Comparison of ENCODE assay signal across 1 cellular context in the genomic region with DNA sequence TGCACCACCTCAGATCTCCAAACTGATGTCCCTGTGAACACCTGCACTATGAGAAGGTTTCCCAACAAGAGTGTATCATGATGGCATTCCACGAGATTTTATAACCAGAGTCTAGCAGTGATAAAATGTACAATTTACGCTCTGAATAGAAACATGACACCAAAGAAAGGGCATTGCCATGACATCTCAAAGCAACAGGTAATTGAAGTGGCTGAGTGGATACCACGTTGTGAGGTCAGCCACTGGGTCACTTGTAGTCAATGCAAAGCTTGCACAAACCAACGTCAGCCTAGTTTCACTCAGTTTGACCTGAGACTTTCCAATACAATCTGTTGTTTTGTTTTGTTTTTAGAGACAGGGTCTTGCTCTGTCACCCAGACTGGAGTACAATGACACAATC.
TF ChIP-seq lines count a peak whose summit lies in the region.

No MANE protein-coding gene starts in this region.

TF ChIP-seq in GM12878, 131 proteins besides CTCF, POLR2A, EP300 and RAD21:
- no peak for TF ChIP-seq IKZF1 (conservative IDR thresholded peaks at IDR 0.05)
- TF ChIP-seq TAF1 (IDR thresholded peaks at IDR 0.05; ENCODE audit: borderline replicate concordance, low read depth, low read length), result no peak
- no peak for TF ChIP-seq TCF3 (IDR thresholded peaks at IDR 0.05; ENCODE audit: borderline replicate concordance, insufficient read depth, low read depth, low read length)
- TF ChIP-seq, protein P1, sequence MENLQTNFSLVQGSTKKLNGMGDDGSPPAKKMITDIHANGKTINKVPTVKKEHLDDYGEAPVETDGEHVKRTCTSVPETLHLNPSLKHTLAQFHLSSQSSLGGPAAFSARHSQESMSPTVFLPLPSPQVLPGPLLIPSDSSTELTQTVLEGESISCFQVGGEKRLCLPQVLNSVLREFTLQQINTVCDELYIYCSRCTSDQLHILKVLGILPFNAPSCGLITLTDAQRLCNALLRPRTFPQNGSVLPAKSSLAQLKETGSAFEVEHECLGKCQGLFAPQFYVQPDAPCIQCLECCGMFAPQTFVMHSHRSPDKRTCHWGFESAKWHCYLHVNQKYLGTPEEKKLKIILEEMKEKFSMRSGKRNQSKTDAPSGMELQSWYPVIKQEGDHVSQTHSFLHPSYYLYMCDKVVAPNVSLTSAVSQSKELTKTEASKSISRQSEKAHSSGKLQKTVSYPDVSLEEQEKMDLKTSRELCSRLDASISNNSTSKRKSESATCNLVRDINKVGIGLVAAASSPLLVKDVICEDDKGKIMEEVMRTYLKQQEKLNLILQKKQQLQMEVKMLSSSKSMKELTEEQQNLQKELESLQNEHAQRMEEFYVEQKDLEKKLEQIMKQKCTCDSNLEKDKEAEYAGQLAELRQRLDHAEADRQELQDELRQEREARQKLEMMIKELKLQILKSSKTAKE (IDR thresholded peaks at IDR 0.05; ENCODE audit: low read depth, poor library complexity, severe bottlenecking), result no peak
- TF ChIP-seq EED (IDR thresholded peaks at IDR 0.05; ENCODE audit: low read depth), result no peak
- TF ChIP-seq MXI1 (IDR thresholded peaks at IDR 0.05; ENCODE audit: low read depth, low read length), result no peak
- TF ChIP-seq PAX5 (IDR thresholded peaks at IDR 0.05; ENCODE audit: borderline replicate concordance, low read depth, low read length), result no peak
- no peak for TF ChIP-seq CREM (IDR thresholded peaks at IDR 0.05; ENCODE audit: low read depth)
- no peak for TF ChIP-seq CREB1 (IDR thresholded peaks at IDR 0.05; ENCODE audit: low read depth)
- TF ChIP-seq, protein P2, sequence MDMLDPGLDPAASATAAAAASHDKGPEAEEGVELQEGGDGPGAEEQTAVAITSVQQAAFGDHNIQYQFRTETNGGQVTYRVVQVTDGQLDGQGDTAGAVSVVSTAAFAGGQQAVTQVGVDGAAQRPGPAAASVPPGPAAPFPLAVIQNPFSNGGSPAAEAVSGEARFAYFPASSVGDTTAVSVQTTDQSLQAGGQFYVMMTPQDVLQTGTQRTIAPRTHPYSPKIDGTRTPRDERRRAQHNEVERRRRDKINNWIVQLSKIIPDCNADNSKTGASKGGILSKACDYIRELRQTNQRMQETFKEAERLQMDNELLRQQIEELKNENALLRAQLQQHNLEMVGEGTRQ (IDR thresholded peaks at IDR 0.05; ENCODE audit: borderline replicate concordance, low read depth, low read length), result no peak
- TF ChIP-seq FOS (IDR thresholded peaks at IDR 0.05; ENCODE audit: borderline replicate concordance, extremely low read depth, insufficient read length), result no peak
- TF ChIP-seq MYC (IDR thresholded peaks at IDR 0.05; ENCODE audit: insufficient read depth, insufficient read length, insufficient replicate concordance, low read length, severe bottlenecking), result no peak
- TF ChIP-seq RUNX3 (IDR thresholded peaks at IDR 0.05; ENCODE audit: low read length), result no peak
- no peak for TF ChIP-seq IKZF2 (IDR thresholded peaks at IDR 0.05)
TF ChIP-seq in GM12878: peak in this region for 0.
